Comparison of ENCODE assay signal across 3 cellular contexts in genomic region chr12:6742080-6742479, GRCh38. TPM values are rescaled to one million over a fixed set of nuclear protein-coding genes. Genes with fewer than 3 reads are reported as not detected.
"Had no signal": no experiment of that assay in that cellular context is flagged by ENCODE, and none has a peak within 500 bp of the region (broad histone marks: within the 10 kb centered on the region; RNA-seq: fewer than 3 reads in every experiment).

No MANE protein-coding gene starts in this region.

RNA-seq across cellular contexts. Expression of gene PIANP, which starts 41.5 kb away (rescaled TPM):
- total RNA-seq: NCI-H460, PC-9, Peyer's patch had no signal
